12 cellular contexts compared by ENCODE assay signal in the genomic region with DNA sequence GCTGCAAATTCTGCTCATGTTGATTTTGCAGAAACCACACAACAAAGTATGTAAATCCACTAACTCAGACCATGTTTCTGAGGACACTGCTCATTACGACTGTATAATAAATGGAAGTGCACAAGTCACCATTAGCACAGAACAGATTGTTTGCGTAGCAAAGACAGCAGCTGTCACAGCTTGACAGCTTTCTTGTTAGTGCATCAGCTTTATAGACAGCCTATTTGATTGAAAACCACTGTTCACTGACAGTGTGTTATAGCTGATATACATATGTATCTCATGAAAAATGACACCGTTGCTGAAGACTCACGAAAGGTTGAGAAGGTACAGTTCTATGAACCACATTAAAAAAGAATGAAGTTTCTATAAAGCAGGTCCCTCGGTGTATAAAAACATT.
"Had no signal": no experiment of that assay in that cellular context is flagged by ENCODE, and none has a peak within 500 bp of the region (broad histone marks: within the 10 kb centered on the region; RNA-seq: fewer than 3 reads in every experiment).

No MANE protein-coding gene starts in this region.

- H3K27ac ChIP-seq: epithelial cell of prostate, gastroesophageal sphincter, ovary, thoracic aorta had no signal

- H3K4me3 ChIP-seq: gastroesophageal sphincter, ovary, thoracic aorta had no signal

- H3K27ac Mint-ChIP-seq: activated T-helper 2 cell treated with anti-CD3 and anti-CD28 coated beads, Interferon-gamma antibody, Interleukin-2, Interleukin-4, amounts not matched to agents 10 μg/mL and 5 μg/mL and 100 μg/mL, durations not matched to agents 14 hours and 24 hours and 36 hours; effector memory CD8-positive, alpha-beta T cell; stimulated activated naive CD8-positive, alpha-beta T cell treated with anti-CD3 and anti-CD28 coated beads, Interleukin-15, amount 100 ng/mL, for 72 hours had no signal

- H3K27me3 ChIP-seq: gastroesophageal sphincter, ovary had no signal

- H3K9me3 ChIP-seq: gastroesophageal sphincter, ovary, thoracic aorta had no signal

- ATAC-seq: effector memory CD8-positive, alpha-beta T cell; gastroesophageal sphincter; stimulated activated naive CD8-positive, alpha-beta T cell treated with anti-CD3 and anti-CD28 coated beads, Interleukin-15, amount 100 ng/mL, for 72 hours had no signal

- H3K4me1 ChIP-seq: gastroesophageal sphincter had no signal

- H3K9me3 Mint-ChIP-seq: activated T-helper 2 cell treated with anti-CD3 and anti-CD28 coated beads, Interferon-gamma antibody, Interleukin-2, Interleukin-4, amounts not matched to agents 10 μg/mL and 5 μg/mL and 100 μg/mL, durations not matched to agents 14 hours and 24 hours and 36 hours; stimulated activated naive CD8-positive, alpha-beta T cell treated with anti-CD3 and anti-CD28 coated beads, Interleukin-15, amount 100 ng/mL, for 72 hours had no signal

- DNase-seq: activated naive CD4-positive, alpha-beta T cell treated with anti-CD3 and anti-CD28 coated beads, Interleukin-2, amount 50 U/mL, for 16 hours; central memory CD4-positive, alpha-beta T cell; cortex of kidney; effector memory CD8-positive, alpha-beta T cell; ovary; stimulated activated CD4-positive, alpha-beta T cell treated with anti-CD3 and anti-CD28 coated beads, Interleukin-4, amount 100 ng/mL, for 4 hours; stimulated activated naive CD8-positive, alpha-beta T cell treated with anti-CD3 and anti-CD28 coated beads, Interleukin-15, amount 100 ng/mL, for 72 hours had no signal

- H3K4me3 Mint-ChIP-seq: effector memory CD8-positive, alpha-beta T cell; neural crest cell; stimulated activated naive CD8-positive, alpha-beta T cell treated with anti-CD3 and anti-CD28 coated beads, Interleukin-15, amount 100 ng/mL, for 72 hours had no signal

- H3K36me3 ChIP-seq: gastroesophageal sphincter, ovary, thoracic aorta had no signal

- H3K27me3 Mint-ChIP-seq: effector memory CD8-positive, alpha-beta T cell; stimulated activated naive CD8-positive, alpha-beta T cell treated with anti-CD3 and anti-CD28 coated beads, Interleukin-15, amount 100 ng/mL, for 72 hours had no signal

- H3K4me1 Mint-ChIP-seq: stimulated activated naive CD8-positive, alpha-beta T cell treated with anti-CD3 and anti-CD28 coated beads, Interleukin-15, amount 100 ng/mL, for 72 hours had no signal
